34 cellular contexts compared by ENCODE assay signal in the genomic region with DNA sequence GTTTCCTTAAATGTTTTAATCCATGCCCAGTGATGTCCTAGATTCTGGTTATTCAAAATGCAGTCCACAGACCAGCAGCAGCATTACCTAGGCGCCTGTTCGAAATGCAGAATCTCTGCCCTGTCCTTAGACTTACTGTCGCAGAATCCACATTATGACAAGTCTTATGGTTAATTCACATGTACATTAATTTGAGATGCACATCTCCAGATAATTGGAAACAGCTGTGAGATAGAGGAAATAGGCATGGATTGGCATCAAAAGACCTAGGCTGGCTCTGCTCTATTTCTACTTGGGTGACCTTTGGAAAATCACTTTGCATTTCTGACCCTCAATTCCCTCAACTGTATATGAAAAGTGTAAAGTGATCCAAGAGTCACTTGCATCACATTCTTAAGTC.
"Had no signal": no experiment of that assay in that cellular context is flagged by ENCODE, and none has a peak within 500 bp of the region (broad histone marks: within the 10 kb centered on the region; RNA-seq: fewer than 3 reads in every experiment).

No MANE protein-coding gene starts in this region.

- ATAC-seq: activated CD8-positive, alpha-beta memory T cell treated with anti-CD3 and anti-CD28 coated beads, Interleukin-2, amount 10 ng/mL, durations not matched to agents 7 days and 5 days; activated naive CD8-positive, alpha-beta T cell treated with anti-CD3 and anti-CD28 coated beads, Interleukin-2, amount 50 U/mL, for 24 hours; Panc1 had no signal

- H3K27me3 ChIP-seq: SJCRH30 had no signal

- H3K27ac ChIP-seq: SJCRH30, VCaP had no signal

- H3K4me3 Mint-ChIP-seq: activated B cell treated with CpG ODN at 0.5 μM for 24 hours; activated CD4-positive, alpha-beta memory T cell treated with anti-CD3 and anti-CD28 coated beads, Interleukin-2, amount 10 ng/mL, durations not matched to agents 7 days and 5 days; activated CD8-positive, alpha-beta memory T cell treated with anti-CD3 and anti-CD28 coated beads, Interleukin-2, amount 10 ng/mL, durations not matched to agents 7 days and 5 days; activated naive CD4-positive, alpha-beta T cell treated with anti-CD3 and anti-CD28 coated beads, Interleukin-2, amount 10 ng/mL, durations not matched to agents 7 days and 5 days; activated naive CD8-positive, alpha-beta T cell; activated naive CD8-positive, alpha-beta T cell treated with anti-CD3 and anti-CD28 coated beads, Interleukin-2, amount 50 U/mL, for 24 hours; brain had no signal

- DNase-seq: activated B cell treated with CpG ODN at 0.5 μM for 24 hours; activated CD4-positive, alpha-beta memory T cell treated with anti-CD3 and anti-CD28 coated beads, Interleukin-2, amount 10 ng/mL, durations not matched to agents 7 days and 5 days; activated CD4-positive, alpha-beta T cell treated with anti-CD3 and anti-CD28 coated beads for 4 hours; activated CD4-positive, alpha-beta T cell treated with anti-CD3 and anti-CD28 coated beads, Interleukin-2, amount 50 U/mL, for 1 hour; activated CD4-positive, CD25-positive, alpha-beta regulatory T cell treated with anti-CD3 and anti-CD28 coated beads, Interleukin-2, amount 50 U/mL, for 72 hours; activated CD8-positive, alpha-beta memory T cell treated with anti-CD3 and anti-CD28 coated beads for 24 hours; activated CD8-positive, alpha-beta memory T cell treated with anti-CD3 and anti-CD28 coated beads, Interleukin-2, amount 10 ng/mL, durations not matched to agents 7 days and 5 days; activated CD8-positive, alpha-beta memory T cell treated with anti-CD3 and anti-CD28 coated beads, Interleukin-2, amount 50 U/mL, for 48 hours; activated effector memory CD4-positive, alpha-beta T cell treated with Interleukin-2 at 50 U/mL for 16 hours; activated naive CD4-positive, alpha-beta T cell treated with anti-CD3 and anti-CD28 coated beads, Interleukin-2, amount 10 ng/mL, durations not matched to agents 7 days and 5 days; activated naive CD8-positive, alpha-beta T cell treated with anti-CD3 and anti-CD28 coated beads, Interleukin-2, amount 50 U/mL, for 24 hours; activated T-cell treated with anti-CD3 and anti-CD28 coated beads, Interleukin-2, amount 50 U/mL, for 48 hours; anterior cingulate cortex; caudate nucleus; cerebellar nuclear complex; Karpas-422; NCI-H1105 treated with DMSO at 0.1 percent for 48 hours; NCI-H1436; NCI-H1694; NCI-H2029; NCI-H345; NCI-H524 treated with DMSO at 0.1 percent for 48 hours; NCI-H748 treated with DMSO at 0.1 percent for 48 hours; OCI-M1; SHP77; SJCRH30; SW 1271; T-helper 1 cell; T-helper 2 cell; T-helper 9 cell had no signal

- H3K36me3 Mint-ChIP-seq: activated CD8-positive, alpha-beta memory T cell treated with anti-CD3 and anti-CD28 coated beads, Interleukin-2, amount 10 ng/mL, durations not matched to agents 7 days and 5 days; activated naive CD4-positive, alpha-beta T cell treated with anti-CD3 and anti-CD28 coated beads, Interleukin-2, amount 10 ng/mL, durations not matched to agents 7 days and 5 days; activated naive CD8-positive, alpha-beta T cell; brain had no signal

- H3K9me3 ChIP-seq: SJCRH30 had no signal

- H3K27me3 Mint-ChIP-seq: activated CD8-positive, alpha-beta memory T cell treated with anti-CD3 and anti-CD28 coated beads, Interleukin-2, amount 10 ng/mL, durations not matched to agents 7 days and 5 days had no signal

- H3K27ac Mint-ChIP-seq: activated B cell treated with CpG ODN at 0.5 μM for 24 hours; activated CD4-positive, alpha-beta memory T cell treated with anti-CD3 and anti-CD28 coated beads, Interleukin-2, amount 10 ng/mL, durations not matched to agents 7 days and 5 days; activated CD8-positive, alpha-beta memory T cell treated with anti-CD3 and anti-CD28 coated beads, Interleukin-2, amount 10 ng/mL, durations not matched to agents 7 days and 5 days; activated naive CD4-positive, alpha-beta T cell treated with anti-CD3 and anti-CD28 coated beads, Interleukin-2, amount 10 ng/mL, durations not matched to agents 7 days and 5 days; activated naive CD8-positive, alpha-beta T cell; activated naive CD8-positive, alpha-beta T cell treated with anti-CD3 and anti-CD28 coated beads, Interleukin-2, amount 50 U/mL, for 24 hours had no signal

- H3K4me1 Mint-ChIP-seq: activated B cell treated with CpG ODN at 0.5 μM for 24 hours; activated CD4-positive, alpha-beta memory T cell treated with anti-CD3 and anti-CD28 coated beads, Interleukin-2, amount 10 ng/mL, durations not matched to agents 7 days and 5 days; activated CD8-positive, alpha-beta memory T cell treated with anti-CD3 and anti-CD28 coated beads, Interleukin-2, amount 10 ng/mL, durations not matched to agents 7 days and 5 days; activated naive CD4-positive, alpha-beta T cell treated with anti-CD3 and anti-CD28 coated beads, Interleukin-2, amount 10 ng/mL, durations not matched to agents 7 days and 5 days; activated naive CD8-positive, alpha-beta T cell treated with anti-CD3 and anti-CD28 coated beads, Interleukin-2, amount 50 U/mL, for 24 hours had no signal

- H3K4me3 ChIP-seq: SJCRH30 had no signal

- H3K9me3 Mint-ChIP-seq: activated B cell treated with CpG ODN at 0.5 μM for 24 hours; activated CD4-positive, alpha-beta memory T cell treated with anti-CD3 and anti-CD28 coated beads, Interleukin-2, amount 10 ng/mL, durations not matched to agents 7 days and 5 days; activated naive CD4-positive, alpha-beta T cell treated with anti-CD3 and anti-CD28 coated beads, Interleukin-2, amount 10 ng/mL, durations not matched to agents 7 days and 5 days; activated naive CD8-positive, alpha-beta T cell treated with anti-CD3 and anti-CD28 coated beads, Interleukin-2, amount 50 U/mL, for 24 hours had no signal

- H3K36me3 ChIP-seq: SJCRH30 had no signal
